In the genomic region with DNA sequence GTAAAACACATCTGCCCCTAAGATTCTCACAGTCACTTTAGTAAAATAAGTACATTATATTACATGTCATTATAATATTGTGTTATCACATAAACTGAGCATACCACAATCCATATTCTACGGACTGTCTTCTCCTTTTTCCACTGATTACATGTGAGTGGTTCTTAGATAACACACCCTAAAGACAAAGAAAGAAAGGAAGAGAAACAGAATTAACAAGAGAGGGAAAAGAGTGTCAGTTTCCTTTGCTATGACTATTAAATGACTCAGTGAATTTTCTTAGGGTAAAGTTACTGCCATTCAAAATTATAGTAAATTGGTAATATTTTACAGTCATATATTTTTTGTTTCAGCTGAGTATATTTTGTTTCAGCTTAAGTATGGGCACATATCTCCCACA, we compare ENCODE assay signal across 22 cellular contexts.
"Had no signal": no experiment of that assay in that cellular context is flagged by ENCODE, and none has a peak within 500 bp of the region (broad histone marks: within the 10 kb centered on the region; RNA-seq: fewer than 3 reads in every experiment).

No MANE protein-coding gene starts in this region.

- ATAC-seq: activated CD4-positive, alpha-beta T cell treated with anti-CD3 and anti-CD28 coated beads for 36 hours; Panc1; Right ventricle myocardium inferior had no signal

- H3K9me3 Mint-ChIP-seq: activated naive CD8-positive, alpha-beta T cell treated with anti-CD3 and anti-CD28 coated beads for 36 hours had no signal

- DNase-seq: activated CD4-positive, alpha-beta memory T cell treated with anti-CD3 and anti-CD28 coated beads, Interleukin-2, amount 10 ng/mL, durations not matched to agents 7 days and 5 days; activated CD4-positive, alpha-beta T cell treated with anti-CD3 and anti-CD28 coated beads for 36 hours; activated CD4-positive, alpha-beta T cell treated with anti-CD3 and anti-CD28 coated beads, Interleukin-2, amount 50 U/mL, for 1 hour; activated gamma-delta T cell treated with Interleukin-2 at 50 U/mL for 16 hours; activated naive CD4-positive, alpha-beta T cell treated with anti-CD3 and anti-CD28 coated beads, Interleukin-2, amount 10 ng/mL, durations not matched to agents 7 days and 5 days; activated naive CD8-positive, alpha-beta T cell treated with anti-CD3 and anti-CD28 coated beads for 36 hours; activated T-cell treated with anti-CD3 and anti-CD28 coated beads for 4 hours; activated T-cell treated with anti-CD3 and anti-CD28 coated beads, Interleukin-2, amount 50 U/mL, for 48 hours; caudate nucleus; MM.1S; NCI-H1105; NCI-H1436; NCI-H1694 treated with DMSO at 0.1 percent for 48 hours; NCI-H2081; NCI-H510A treated with DMSO at 0.1 percent for 48 hours; NCI-H69; RPMI8226; WERI-Rb-1 had no signal

- H3K27ac Mint-ChIP-seq: activated CD4-positive, alpha-beta memory T cell treated with anti-CD3 and anti-CD28 coated beads, Interleukin-2, amount 10 ng/mL, durations not matched to agents 7 days and 5 days; activated CD4-positive, alpha-beta T cell treated with anti-CD3 and anti-CD28 coated beads for 36 hours; activated naive CD4-positive, alpha-beta T cell treated with anti-CD3 and anti-CD28 coated beads, Interleukin-2, amount 10 ng/mL, durations not matched to agents 7 days and 5 days; activated naive CD8-positive, alpha-beta T cell treated with anti-CD3 and anti-CD28 coated beads for 36 hours; activated T-helper 2 cell treated with anti-CD3 and anti-CD28 coated beads, Interferon-gamma antibody, Interleukin-2, Interleukin-4, amounts not matched to agents 10 μg/mL and 5 μg/mL and 100 μg/mL, durations not matched to agents 14 hours and 24 hours and 36 hours; T-helper 1 cell treated with Interleukin-12 subunit alpha and Interleukin-12 subunit beta and Interleukin-4 antibody, amounts not matched to agents 30 μg/mL and 1 μg/mL, for 36 hours had no signal

- H3K4me1 Mint-ChIP-seq: activated CD4-positive, alpha-beta memory T cell treated with anti-CD3 and anti-CD28 coated beads, Interleukin-2, amount 10 ng/mL, durations not matched to agents 7 days and 5 days; activated CD4-positive, alpha-beta T cell treated with anti-CD3 and anti-CD28 coated beads for 36 hours; activated naive CD4-positive, alpha-beta T cell treated with anti-CD3 and anti-CD28 coated beads, Interleukin-2, amount 10 ng/mL, durations not matched to agents 7 days and 5 days; activated naive CD8-positive, alpha-beta T cell treated with anti-CD3 and anti-CD28 coated beads for 36 hours had no signal

- H3K27ac ChIP-seq: WERI-Rb-1 had no signal

- H3K4me3 Mint-ChIP-seq: activated CD4-positive, alpha-beta memory T cell treated with anti-CD3 and anti-CD28 coated beads, Interleukin-2, amount 10 ng/mL, durations not matched to agents 7 days and 5 days; activated CD4-positive, alpha-beta T cell treated with anti-CD3 and anti-CD28 coated beads for 36 hours; activated naive CD4-positive, alpha-beta T cell treated with anti-CD3 and anti-CD28 coated beads, Interleukin-2, amount 10 ng/mL, durations not matched to agents 7 days and 5 days; activated naive CD8-positive, alpha-beta T cell treated with anti-CD3 and anti-CD28 coated beads for 36 hours; T-helper 1 cell treated with Interleukin-12 subunit alpha and Interleukin-12 subunit beta and Interleukin-4 antibody, amounts not matched to agents 30 μg/mL and 1 μg/mL, for 36 hours had no signal

- H3K36me3 ChIP-seq: WERI-Rb-1 had no signal

- H3K36me3 Mint-ChIP-seq: activated naive CD4-positive, alpha-beta T cell treated with anti-CD3 and anti-CD28 coated beads, Interleukin-2, amount 10 ng/mL, durations not matched to agents 7 days and 5 days; activated naive CD8-positive, alpha-beta T cell treated with anti-CD3 and anti-CD28 coated beads for 36 hours had no signal
